Comparison of ENCODE assay signal across 19 cellular contexts in the genomic region with DNA sequence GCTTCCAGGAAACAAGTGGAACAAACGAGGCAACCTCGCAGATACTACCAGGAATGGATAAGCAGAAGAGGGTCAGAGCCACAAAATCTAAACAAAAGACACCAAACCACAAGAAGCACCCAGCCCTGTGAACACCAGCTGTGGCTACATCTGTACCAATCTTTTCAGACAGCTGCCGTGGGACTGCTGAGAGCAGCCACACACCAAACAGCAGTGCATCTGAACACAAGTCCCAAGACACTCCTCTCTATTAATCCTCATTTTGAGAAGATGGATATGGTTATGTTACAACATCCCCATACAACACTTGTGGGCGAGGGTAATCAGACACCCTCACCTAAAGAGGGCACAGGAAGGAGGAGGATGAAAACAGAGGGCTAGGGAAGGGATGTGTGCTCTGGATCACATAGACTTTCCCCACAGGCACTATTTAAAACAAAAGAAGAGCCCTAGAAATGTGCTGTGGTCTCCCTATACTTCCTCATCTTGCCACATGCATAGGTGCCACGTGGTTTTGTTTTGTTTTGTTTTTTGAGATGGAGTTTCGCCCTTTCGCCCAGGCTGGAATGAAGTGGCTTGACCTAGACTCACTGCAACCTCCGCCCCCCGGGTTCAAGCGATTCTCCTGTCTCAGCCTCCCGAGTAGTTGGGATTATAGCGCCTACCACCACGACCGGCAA. TPM values are rescaled to one million over a fixed set of nuclear protein-coding genes. Genes with fewer than 3 reads are reported as not detected.
DNase-seq lines count a peak whose midpoint lies in the region; ATAC-seq and TF ChIP-seq lines count a peak whose summit lies in the region.
"Had no signal": no experiment of that assay in that cellular context is flagged by ENCODE, and none has a peak within 500 bp of the region (broad histone marks: within the 10 kb centered on the region; RNA-seq: fewer than 3 reads in every experiment).

No MANE protein-coding gene starts in this region.

- 92% methylated on average over 14 of the region's 14 CpGs for WGBS in hepatocyte (ENCODE audit: low lambda C conversion rate, missing lambda C conversion rate)

- DNase-seq in activated naive CD8-positive, alpha-beta T cell treated with anti-CD3 and anti-CD28 coated beads, Interleukin-2, amount 10 ng/mL, durations not matched to agents 7 days and 5 days, result no peak
- DNase-seq in activated naive CD8-positive, alpha-beta T cell treated with anti-CD3 and anti-CD28 coated beads for 36 hours, result no peak
- peak; percentile 31 for DNase-seq in OCI-LY7 (ENCODE audit: low spot score)
- no peak for DNase-seq in hepatocyte (ENCODE audit: low spot score)
- no peak for DNase-seq in T1000 (lab: John Stamatoyannopoulos, UW)
- DNase-seq in foreskin keratinocyte, result no peak
- DNase-seq in SKM-1 treated with dmso at 0.1 percent for 144 hours (lab: John Stamatoyannopoulos, UW; ENCODE audit: unreplicated experiment), result no peak
- DNase-seq: activated B cell treated with CpG ODN at 0.5 μM for 24 hours; effector CD4-positive, alpha-beta T cell; hypothalamus; left cardiac atrium; mucosa of descending colon; NCI-H1417 treated with DMSO at 0.1 percent for 48 hours; NCI-H226; posterior cingulate gyrus; stomach; uterus had no signal

- BruUV-seq in OCI-LY7 (replicated peaks; lab: Mats Ljungman, UMichigan), result no TSS peak

- H3K79me2 ChIP-seq in OCI-LY7 (ENCODE audit: insufficient read depth, low read depth, low read length), result peaks cover 8% of the 10 kb centered on the region; the same call in 1 of the 2 replicates
- H3K79me2 ChIP-seq in hepatocyte, result peaks cover 16% of the 10 kb centered on the region

- H3K27ac ChIP-seq in OCI-LY7 (ENCODE audit: low read depth, low read length, poor library complexity, severe bottlenecking) (no peak overlapping the region), hepatocyte (no peak overlapping the region), foreskin keratinocyte (no peak overlapping the region)
- H3K27ac ChIP-seq: stomach, uterus had no signal

- CTCF ChIA-PET in OCI-LY7 (lab: Charles Lee; ENCODE audit: unreplicated experiment), result no interaction called here

- H3K4me3 ChIP-seq in OCI-LY7 (ENCODE audit: low read depth, low read length, poor library complexity, severe bottlenecking), result no peak overlapping the region
- H3K4me3 ChIP-seq in hepatocyte, result no peak overlapping the region
- H3K4me3 ChIP-seq: mucosa of descending colon, uterus had no signal

- no peaks in the 10 kb centered on the region for H3K9me3 ChIP-seq in OCI-LY7 (ENCODE audit: low read length)
- no peaks in the 10 kb centered on the region for H3K9me3 ChIP-seq in hepatocyte (ENCODE audit: low read depth)
- H3K9me3 ChIP-seq: uterus had no signal

- no peak for ATAC-seq in activated naive CD8-positive, alpha-beta T cell treated with anti-CD3 and anti-CD28 coated beads, Interleukin-2, amount 10 ng/mL, durations not matched to agents 7 days and 5 days (ENCODE audit: low read depth)
- ATAC-seq in foreskin keratinocyte (no peak), HG03025 (IDR thresholded peaks at IDR 0.05; ENCODE audit: low FRiP score, unreplicated experiment) (no peak)
- ATAC-seq: left cardiac atrium, mucosa of descending colon had no signal

- peak overlapping the region; percentile 25 for H3K4me3 Mint-ChIP-seq in activated naive CD8-positive, alpha-beta T cell treated with anti-CD3 and anti-CD28 coated beads, Interleukin-2, amount 10 ng/mL, durations not matched to agents 7 days and 5 days
- H3K4me3 Mint-ChIP-seq in activated naive CD8-positive, alpha-beta T cell treated with anti-CD3 and anti-CD28 coated beads for 36 hours, result no peak overlapping the region

- H2AFZ ChIP-seq in OCI-LY7 (ENCODE audit: low read length) (no peak overlapping the region), hepatocyte (no peak overlapping the region)

- no peak overlapping the region for H3K4me2 ChIP-seq in OCI-LY7 (ENCODE audit: low read length)
- peak overlapping the region; percentile 85 for H3K4me2 ChIP-seq in hepatocyte

- POLR2A ChIA-PET in activated naive CD8-positive, alpha-beta T cell treated with anti-CD3 and anti-CD28 coated beads, Interleukin-2, amount 10 ng/mL, durations not matched to agents 7 days and 5 days (lab: Charles Lee), result interaction anchor here (0.6 kb wide), 1 partner anchor 176 kb away, joined by 5 read pairs; no protein-coding TSS in a partner anchor
- POLR2A ChIA-PET in OCI-LY7 (lab: Charles Lee), result interaction anchor here (1.6 kb wide), 1 partner anchor 19 kb away, joined by 5 read pairs; no protein-coding TSS in a partner anchor

- H3K9me2 ChIP-seq in OCI-LY7 (ENCODE audit: insufficient read depth, low read length), result no peaks in the 10 kb centered on the region
- no peaks in the 10 kb centered on the region for H3K9me2 ChIP-seq in hepatocyte (replicated peaks; ENCODE audit: insufficient read depth)

- TF ChIP-seq CTCF in OCI-LY7 (conservative IDR thresholded peaks at IDR 0.05; ENCODE audit: low read length) (no peak), hepatocyte (IDR thresholded peaks at IDR 0.05; ENCODE audit: poor library complexity) (no peak), foreskin keratinocyte (conservative IDR thresholded peaks at IDR 0.05) (no peak)

- peaks cover 19% of the 10 kb centered on the region for H3K36me3 ChIP-seq in OCI-LY7 (ENCODE audit: insufficient read depth, low read length)
- H3K36me3 ChIP-seq in hepatocyte (replicated peaks; ENCODE audit: insufficient read depth, low read depth), result no peaks in the 10 kb centered on the region
- H3K36me3 ChIP-seq: uterus had no signal

- no peak overlapping the region for H3K27ac Mint-ChIP-seq in activated naive CD8-positive, alpha-beta T cell treated with anti-CD3 and anti-CD28 coated beads, Interleukin-2, amount 10 ng/mL, durations not matched to agents 7 days and 5 days
- no peak overlapping the region for H3K27ac Mint-ChIP-seq in activated naive CD8-positive, alpha-beta T cell treated with anti-CD3 and anti-CD28 coated beads for 36 hours
- H3K27ac Mint-ChIP-seq: activated B cell treated with CpG ODN at 0.5 μM for 24 hours; activated naive CD4-positive, alpha-beta T cell treated with anti-CD3 and anti-CD28 coated beads, Interleukin-2, amount 50 U/mL, for 24 hours had no signal

- H3K4me1 ChIP-seq in OCI-LY7 (ENCODE audit: insufficient read depth, low read length, poor library complexity, severe bottlenecking) (peaks cover 23% of the 10 kb centered on the region), hepatocyte (ENCODE audit: insufficient read depth) (peaks cover 6% of the 10 kb centered on the region), foreskin keratinocyte (no peaks in the 10 kb centered on the region)
- H3K4me1 ChIP-seq: uterus had no signal

- intact Hi-C loops in OCI-LY7 (cut with micrococcal nuclease; ENCODE audit: unreplicated experiment), result loop anchor here (10.0 kb wide), 1 partner anchor 180 kb away; no protein-coding TSS in a partner anchor

- H4K20me1 ChIP-seq in OCI-LY7 (ENCODE audit: insufficient read depth, low read length) (no peaks in the 10 kb centered on the region), hepatocyte (ENCODE audit: insufficient read depth, poor library complexity, severe bottlenecking) (no peaks in the 10 kb centered on the region)

- H3K36me3 Mint-ChIP-seq in activated naive CD8-positive, alpha-beta T cell treated with anti-CD3 and anti-CD28 coated beads, Interleukin-2, amount 10 ng/mL, durations not matched to agents 7 days and 5 days, result peaks cover 26% of the 10 kb centered on the region
- H3K36me3 Mint-ChIP-seq in activated naive CD8-positive, alpha-beta T cell treated with anti-CD3 and anti-CD28 coated beads for 36 hours, result peaks cover 33% of the 10 kb centered on the region

- peaks cover 26% of the 10 kb centered on the region for H3K4me1 Mint-ChIP-seq in activated naive CD8-positive, alpha-beta T cell treated with anti-CD3 and anti-CD28 coated beads, Interleukin-2, amount 10 ng/mL, durations not matched to agents 7 days and 5 days
- H3K4me1 Mint-ChIP-seq in activated naive CD8-positive, alpha-beta T cell treated with anti-CD3 and anti-CD28 coated beads for 36 hours, result peaks cover 38% of the 10 kb centered on the region

- no peaks in the 10 kb centered on the region for H3K27me3 Mint-ChIP-seq in activated naive CD8-positive, alpha-beta T cell treated with anti-CD3 and anti-CD28 coated beads, Interleukin-2, amount 10 ng/mL, durations not matched to agents 7 days and 5 days
- H3K27me3 Mint-ChIP-seq in activated naive CD8-positive, alpha-beta T cell treated with anti-CD3 and anti-CD28 coated beads for 36 hours, result no peaks in the 10 kb centered on the region
- H3K27me3 Mint-ChIP-seq: activated B cell treated with CpG ODN at 0.5 μM for 24 hours; activated naive CD4-positive, alpha-beta T cell treated with anti-CD3 and anti-CD28 coated beads, Interleukin-2, amount 50 U/mL, for 24 hours had no signal

- H3K9me3 Mint-ChIP-seq in activated naive CD8-positive, alpha-beta T cell treated with anti-CD3 and anti-CD28 coated beads, Interleukin-2, amount 10 ng/mL, durations not matched to agents 7 days and 5 days, result peaks cover 17% of the 10 kb centered on the region
- H3K9me3 Mint-ChIP-seq in activated naive CD8-positive, alpha-beta T cell treated with anti-CD3 and anti-CD28 coated beads for 36 hours, result peaks cover 17% of the 10 kb centered on the region
- H3K9me3 Mint-ChIP-seq: activated B cell treated with CpG ODN at 0.5 μM for 24 hours; activated naive CD4-positive, alpha-beta T cell treated with anti-CD3 and anti-CD28 coated beads, Interleukin-2, amount 50 U/mL, for 24 hours had no signal

- H3K27me3 ChIP-seq in hepatocyte (no peaks in the 10 kb centered on the region), foreskin keratinocyte (no peaks in the 10 kb centered on the region)
- H3K27me3 ChIP-seq: stomach, uterus had no signal

RNA-seq across cellular contexts. Expression of a gene that starts 41.6 kb away (rescaled TPM):
- total RNA-seq in activated naive CD8-positive, alpha-beta T cell treated with anti-CD3 and anti-CD28 coated beads, Interleukin-2, amount 10 ng/mL, durations not matched to agents 7 days and 5 days, result 10 to 100 TPM; 13.7 to 16.9 TPM
- 1 to 10 TPM; 7.8 to 7.9 TPM for total RNA-seq in activated naive CD8-positive, alpha-beta T cell treated with anti-CD3 and anti-CD28 coated beads for 36 hours
- 4.5 and 8.7 TPM in 2 replicates for total RNA-seq in OCI-LY7 (2014; rRNA removed; shearing (Covaris generic))
- total RNA-seq in OCI-LY7 (2022) (7.0 and 8.4 TPM in 2 replicates), hepatocyte (7.3 and 7.5 TPM in 2 replicates), foreskin keratinocyte (3.0 and 3.1 TPM in 2 replicates)
- polyA plus RNA-seq in hepatocyte (3.9 and 4.6 TPM in 2 replicates), foreskin keratinocyte (1.1 and 1.2 TPM in 2 replicates)

RNA-seq across cellular contexts. Expression of a gene that starts 47.1 kb away (rescaled TPM):
- total RNA-seq in activated naive CD8-positive, alpha-beta T cell treated with anti-CD3 and anti-CD28 coated beads, Interleukin-2, amount 10 ng/mL, durations not matched to agents 7 days and 5 days, result 10 to 100 TPM; 39.4 to 41.5 TPM
- total RNA-seq in activated naive CD8-positive, alpha-beta T cell treated with anti-CD3 and anti-CD28 coated beads for 36 hours, result 10 to 100 TPM; 28.4 to 31.5 TPM
- 22.1 and 36.4 TPM in 2 replicates for total RNA-seq in OCI-LY7 (2014; rRNA removed; shearing (Covaris generic))
- total RNA-seq in OCI-LY7 (2022), result 29.7 and 32.3 TPM in 2 replicates
- 27.7 and 47.1 TPM in 2 replicates for total RNA-seq in hepatocyte
- 9.9 and 16.4 TPM in 2 replicates for polyA plus RNA-seq in hepatocyte
- 8.2 and 9.7 TPM in 2 replicates for total RNA-seq in foreskin keratinocyte
- 1.9 and 3.2 TPM in 2 replicates for polyA plus RNA-seq in foreskin keratinocyte
